In genomic region chr1:205356424-205357151, GRCh38 we compare ENCODE assay signal across 17 cellular contexts. TPM values are rescaled to one million over a fixed set of nuclear protein-coding genes. Genes with fewer than 3 reads are reported as not detected.
DNase-seq lines count a peak whose midpoint lies in the region; ATAC-seq and TF ChIP-seq lines count a peak whose summit lies in the region.
"Had no signal": no experiment of that assay in that cellular context is flagged by ENCODE, and none has a peak within 500 bp of the region (broad histone marks: within the 10 kb centered on the region; RNA-seq: fewer than 3 reads in every experiment).

TSS of gene KLHDC8A (minus strand) at chr1:205356922. CDS start at chr1:205343604, 13,318 bp downstream.

- TF ChIP-seq POLR2A in adrenal gland (IDR thresholded peaks at IDR 0.05), result peak in 1 of 2 donors; percentile 22

- H3K9me3 ChIP-seq in adrenal gland (replicated peaks in 1 of 3), result no peaks in the 10 kb centered on the region
- H3K9me3 ChIP-seq in muscle layer of duodenum (ENCODE audit: control insufficient read depth in 1 of 2, low read length in 2 of 2), result no peaks in the 10 kb centered on the region
- no peaks in the 10 kb centered on the region for H3K9me3 ChIP-seq in lower lobe of right lung
- H3K9me3 ChIP-seq: sigmoid colon, tibial artery had no signal

- no peak for TF ChIP-seq CTCF in adrenal gland (IDR thresholded peaks at IDR 0.05)
- TF ChIP-seq CTCF in type B pancreatic cell (conservative IDR thresholded peaks at IDR 0.05), result no peak
- TF ChIP-seq CTCF in lower lobe of right lung (IDR thresholded peaks at IDR 0.05), result no peak

- DNase-seq in NCI-H748 (lab: John Stamatoyannopoulos, UW; ENCODE audit: unreplicated experiment) (peak; percentile 34), NCI-H748 treated with DMSO at 0.1 percent for 48 hours (lab: John Stamatoyannopoulos, UW) (no peak), adrenal gland (peak in 4 of 7 donors; percentile 42 to 52 (median 48)), type B pancreatic cell (ENCODE audit: extremely low spot score, unreplicated experiment) (no peak), lower lobe of right lung (no peak), HUDEP-2 (lab: John Stamatoyannopoulos, UW; ENCODE audit: unreplicated experiment in 76 of 76) (no peak)
- DNase-seq: activated naive CD8-positive, alpha-beta T cell treated with anti-CD3 and anti-CD28 coated beads, Interleukin-2, amount 10 ng/mL, durations not matched to agents 7 days and 5 days; effector CD4-positive, alpha-beta T cell; EL; mammary epithelial cell; NCI-H1048; sigmoid colon; T1000; tibial artery had no signal

- peak within 1 kb of the TSS; percentile 2 for H3K4me3 Mint-ChIP-seq in type B pancreatic cell
- H3K4me3 Mint-ChIP-seq: activated naive CD8-positive, alpha-beta T cell treated with anti-CD3 and anti-CD28 coated beads, Interleukin-2, amount 10 ng/mL, durations not matched to agents 7 days and 5 days had no signal

- peaks cover 13% of the 10 kb centered on the region for H3K27me3 Mint-ChIP-seq in type B pancreatic cell

- peak within 1 kb of the TSS in 4 of 5 donors; percentile 32 to 68 (median 48) for H3K27ac ChIP-seq in adrenal gland
- H3K27ac ChIP-seq in muscle layer of duodenum (ENCODE audit: low read length), result peak within 1 kb of the TSS; percentile 47
- H3K27ac ChIP-seq in lower lobe of right lung, result no peak within 1 kb of the TSS
- H3K27ac ChIP-seq: sigmoid colon, tibial artery had no signal

- peak within 1 kb of the TSS in 2 of 4 donors; percentile 6 to 45 for H3K4me3 ChIP-seq in adrenal gland
- peak within 1 kb of the TSS in 1 of 2 donors; percentile 22 for H3K4me3 ChIP-seq in muscle layer of duodenum (ENCODE audit: low read depth in 1 of 2, low read length in 2 of 2)
- H3K4me3 ChIP-seq in lower lobe of right lung, result no peak within 1 kb of the TSS
- H3K4me3 ChIP-seq: tibial artery had no signal

- H3K27me3 ChIP-seq in adrenal gland, result no peaks in the 10 kb centered on the region
- H3K27me3 ChIP-seq in muscle layer of duodenum (ENCODE audit: low read depth, low read length), result no peaks in the 10 kb centered on the region
- peaks cover 9% of the 10 kb centered on the region for H3K27me3 ChIP-seq in lower lobe of right lung (ENCODE audit: low read depth)

- intact Hi-C loops in adrenal gland (cut with DNase I) (no loop called here), lower lobe of right lung (cut with DNase I) (no loop called here)

- H3K36me3 ChIP-seq in adrenal gland (replicated peaks in 1 of 2) (no peaks in the 10 kb centered on the region), muscle layer of duodenum (ENCODE audit: control insufficient read depth in 1 of 2, insufficient read depth in 2 of 2, low read length in 2 of 2) (no peaks in the 10 kb centered on the region), lower lobe of right lung (no peaks in the 10 kb centered on the region)
- H3K36me3 ChIP-seq: sigmoid colon, tibial artery had no signal

- H3K36me3 Mint-ChIP-seq in type B pancreatic cell, result no peaks in the 10 kb centered on the region
- H3K36me3 Mint-ChIP-seq: activated naive CD8-positive, alpha-beta T cell treated with anti-CD3 and anti-CD28 coated beads, Interleukin-2, amount 10 ng/mL, durations not matched to agents 7 days and 5 days had no signal

- no peaks in the 10 kb centered on the region for H3K9me3 Mint-ChIP-seq in type B pancreatic cell
- H3K9me3 Mint-ChIP-seq: activated naive CD8-positive, alpha-beta T cell treated with anti-CD3 and anti-CD28 coated beads, Interleukin-2, amount 10 ng/mL, durations not matched to agents 7 days and 5 days had no signal

- WGBS in adrenal gland, 4 donors, result 19 to 34% (median 27%) methylated on average over 18 to 20 of the region's 20 CpGs

- H3K4me1 Mint-ChIP-seq in type B pancreatic cell (ENCODE audit: unreplicated experiment), result peaks cover 40% of the 10 kb centered on the region
- H3K4me1 Mint-ChIP-seq: activated naive CD8-positive, alpha-beta T cell treated with anti-CD3 and anti-CD28 coated beads, Interleukin-2, amount 10 ng/mL, durations not matched to agents 7 days and 5 days had no signal

- peak within 1 kb of the TSS; percentile 23 for H3K27ac Mint-ChIP-seq in type B pancreatic cell
- H3K27ac Mint-ChIP-seq: activated naive CD8-positive, alpha-beta T cell treated with anti-CD3 and anti-CD28 coated beads, Interleukin-2, amount 10 ng/mL, durations not matched to agents 7 days and 5 days had no signal

- peaks cover 25 to 47% of the 10 kb centered on the region in 2 donors for H3K4me1 ChIP-seq in adrenal gland (replicated peaks in 1 of 2)
- H3K4me1 ChIP-seq in muscle layer of duodenum (ENCODE audit: control insufficient read depth in 1 of 2, insufficient read depth in 2 of 2, low read length in 2 of 2), result peaks cover 0 to 12% of the 10 kb centered on the region in 2 donors
- H3K4me1 ChIP-seq in lower lobe of right lung, result peaks cover 5% of the 10 kb centered on the region

- ATAC-seq in lower lobe of right lung (no peak), HG02642 (IDR thresholded peaks at IDR 0.05; ENCODE audit: poor library complexity, unreplicated experiment) (no peak)

RNA-seq across cellular contexts. Expression of gene KLHDC8A, which starts in this region (rescaled TPM):
- 10 to 100 TPM; 18.2 to 74.9 (median 43.8) TPM for total RNA-seq in adrenal gland
- polyA plus RNA-seq in adrenal gland, result 10 to 100 TPM; 24.6 to 60.9 (median 32.2) TPM
- 0.50 and 3.9 TPM in 2 replicates for total RNA-seq in type B pancreatic cell (ENCODE audit: low replicate concordance)
- 0.97 TPM for total RNA-seq in lower lobe of right lung
- total RNA-seq: activated naive CD8-positive, alpha-beta T cell treated with anti-CD3 and anti-CD28 coated beads, Interleukin-2, amount 10 ng/mL, durations not matched to agents 7 days and 5 days; mammary epithelial cell; RPMI7951 had no signal
- polyA plus RNA-seq: mammary epithelial cell had no signal

Comparison
In these comparisons a context has a peak if more than half of its experiments do, and no peak if none do; other contexts are left out.
1. DNase-seq: peak in NCI-H748 (single experiment) and adrenal gland (4 of 7); none in NCI-H748 treated with DMSO at 0.1 percent for 48 hours (single experiment), type B pancreatic cell (single experiment), lower lobe of right lung (single experiment) and HUDEP-2 (0 of 76).